27 cellular contexts compared by ENCODE assay signal in the genomic region with DNA sequence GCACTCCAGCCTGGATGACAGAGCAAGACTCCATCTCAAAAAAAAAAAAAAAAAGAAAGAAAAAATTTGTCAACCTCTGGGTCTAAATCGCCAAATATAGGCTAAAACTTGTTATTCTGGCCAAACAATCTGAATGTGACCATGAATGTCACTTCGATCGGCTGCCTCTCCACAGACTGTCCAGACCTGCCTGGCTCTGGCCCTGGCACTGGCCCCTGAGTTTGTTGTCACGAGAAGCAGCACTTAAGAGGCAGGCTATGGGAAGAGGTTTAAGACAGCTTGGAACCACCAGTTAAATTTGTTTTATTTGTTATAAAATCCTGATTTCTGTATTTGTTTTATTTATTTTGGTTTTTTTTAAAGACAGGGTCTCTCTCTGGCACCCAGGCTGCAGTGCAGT.
"Had no signal": no experiment of that assay in that cellular context is flagged by ENCODE, and none has a peak within 500 bp of the region (broad histone marks: within the 10 kb centered on the region; RNA-seq: fewer than 3 reads in every experiment).

No MANE protein-coding gene starts in this region.

- FAIRE-seq: bronchial epithelial cell, colon, endometrium, islet of Langerhans, small intestine had no signal

- H3K27ac Mint-ChIP-seq: activated naive CD4-positive, alpha-beta T cell treated with anti-CD3 and anti-CD28 coated beads, Interleukin-2, amount 10 ng/mL, durations not matched to agents 7 days and 5 days; memory B cell had no signal

- H3K9me3 ChIP-seq: esophagus squamous epithelium, ovary, sigmoid colon, stomach, tibial artery, upper lobe of right lung had no signal

- H3K9me3 Mint-ChIP-seq: activated naive CD4-positive, alpha-beta T cell treated with anti-CD3 and anti-CD28 coated beads, Interleukin-2, amount 10 ng/mL, durations not matched to agents 7 days and 5 days; memory B cell; stimulated activated effector memory CD8-positive, alpha-beta T cell treated with anti-CD3 and anti-CD28 coated beads, Interleukin-12 subunit alpha, Interleukin-12 subunit beta, amount 100 ng/mL, for 72 hours; T-helper 2 cell treated with Interferon-gamma antibody and Interleukin-4, amounts not matched to agents 5 μg/mL and 100 μg/mL, for 36 hours had no signal

- H3K27me3 ChIP-seq: esophagus squamous epithelium, ovary, sigmoid colon, stomach, tibial artery, upper lobe of right lung had no signal

- H3K27ac ChIP-seq: epithelial cell of prostate, esophagus squamous epithelium, ovary, sigmoid colon, stomach, tibial artery, upper lobe of right lung had no signal

- H3K36me3 ChIP-seq: ovary had no signal

- H3K27me3 Mint-ChIP-seq: activated naive CD4-positive, alpha-beta T cell treated with anti-CD3 and anti-CD28 coated beads, Interleukin-2, amount 10 ng/mL, durations not matched to agents 7 days and 5 days; memory B cell; naive thymus-derived CD4-positive, alpha-beta T cell; progenitor cell of endocrine pancreas had no signal

- H3K4me1 Mint-ChIP-seq: memory B cell had no signal

- ATAC-seq: naive thymus-derived CD4-positive, alpha-beta T cell; upper lobe of right lung had no signal

- H3K4me3 Mint-ChIP-seq: activated naive CD4-positive, alpha-beta T cell treated with anti-CD3 and anti-CD28 coated beads, Interleukin-2, amount 10 ng/mL, durations not matched to agents 7 days and 5 days; memory B cell; naive thymus-derived CD4-positive, alpha-beta T cell had no signal

- H3K4me3 ChIP-seq: esophagus squamous epithelium, ovary, sigmoid colon, stomach, tibial artery, upper lobe of right lung had no signal

- DNase-seq: activated CD4-positive, CD25-positive, alpha-beta regulatory T cell; activated CD8-positive, alpha-beta memory T cell treated with anti-CD3 and anti-CD28 coated beads for 24 hours; activated effector memory CD4-positive, alpha-beta T cell treated with anti-CD3 and anti-CD28 coated beads, Interleukin-2, amount 50 U/mL, for 16 hours; activated naive CD4-positive, alpha-beta T cell treated with anti-CD3 and anti-CD28 coated beads, Interleukin-2, amount 10 ng/mL, durations not matched to agents 7 days and 5 days; anterior cingulate cortex; dermis blood vessel endothelial cell; effector CD8-positive, alpha-beta T cell; esophagus squamous epithelium; foreskin melanocyte; midbrain; naive thymus-derived CD4-positive, alpha-beta T cell; ovary; sigmoid colon; small intestine; stomach; T-helper 1 cell; tibial artery; upper lobe of right lung had no signal
